22 cellular contexts compared by ENCODE assay signal in the genomic region with DNA sequence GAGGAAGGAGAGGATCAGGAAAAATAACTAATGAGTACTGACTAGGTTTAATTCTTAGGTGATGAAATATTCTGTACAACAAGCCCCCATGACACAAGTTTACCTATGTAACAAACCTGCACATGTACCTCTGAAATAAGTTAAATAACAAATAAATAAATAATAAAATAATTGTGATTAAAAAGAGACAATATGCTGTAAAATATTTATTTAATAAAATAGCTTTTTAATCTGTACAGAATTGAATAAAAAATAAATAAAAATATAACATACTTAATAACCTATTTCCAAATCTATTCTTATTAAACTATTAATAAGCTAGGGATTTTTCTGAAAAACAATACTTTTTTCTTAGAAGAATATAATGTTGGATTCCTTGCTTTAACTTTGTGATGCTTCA.
"Had no signal": no experiment of that assay in that cellular context is flagged by ENCODE, and none has a peak within 500 bp of the region (broad histone marks: within the 10 kb centered on the region; RNA-seq: fewer than 3 reads in every experiment).

No MANE protein-coding gene starts in this region.

- H3K4me3 ChIP-seq: MG63, SJSA1, SK-N-MC had no signal

- H3K36me3 ChIP-seq: MG63, SJSA1 had no signal

- DNase-seq: IMR-90, Karpas-422, KG1, MG63, NCI-H1092, NCI-H1436, NCI-H187, NCI-H2029, NCI-H2081 treated with DMSO at 0.1 percent for 48 hours, NCI-H2171, NCI-H226, NCI-H446, NCI-H510A, NCI-H524 treated with DMSO at 0.1 percent for 48 hours, NCI-H69, NCI-H774, Right ventricle myocardium superior, RPMI8226, SIG-M5 had no signal

- H3K4me1 ChIP-seq: SJSA1 had no signal

- FAIRE-seq: RCC 7860 had no signal

- H3K9me3 ChIP-seq: MG63, SJSA1 had no signal
